In genomic region chr4:40185830-40186664, GRCh38 we compare ENCODE assay signal across 9 cellular contexts. TPM values are rescaled to one million over a fixed set of nuclear protein-coding genes. Genes with fewer than 3 reads are reported as not detected.
DNase-seq lines count a peak whose midpoint lies in the region; ATAC-seq, FAIRE-seq and TF ChIP-seq lines count a peak whose summit lies in the region.
"Had no signal": no experiment of that assay in that cellular context is flagged by ENCODE, and none has a peak within 500 bp of the region (broad histone marks: within the 10 kb centered on the region; RNA-seq: fewer than 3 reads in every experiment).

No MANE protein-coding gene starts in this region.

- intact Hi-C loops in adrenal gland (cut with DNase I): no loop called here

- H3K9ac ChIP-seq in mesenchymal stem cell (ENCODE audit: low read length): peak overlapping the region; percentile 46

- no peak overlapping the region for H3K4me2 ChIP-seq in mesenchymal stem cell (ENCODE audit: low read length, poor library complexity, severe bottlenecking)

- H3K27me3 ChIP-seq in mesenchymal stem cell (ENCODE audit: control insufficient read depth in 1 of 2, insufficient read depth in 1 of 2, low read length in 2 of 2) (no peaks in the 10 kb centered on the region), adrenal gland (no peaks in the 10 kb centered on the region)

- H2BK15ac ChIP-seq in mesenchymal stem cell (ENCODE audit: low read depth, poor library complexity, severe bottlenecking): no peak overlapping the region

- FAIRE-seq in GM12891 (lab: Jason Lieb, UNC): peak; percentile 38

- no peak overlapping the region for H3K4ac ChIP-seq in mesenchymal stem cell (ENCODE audit: low read depth in 1 of 2, low read length in 2 of 2)

- peak; percentile 60 for ATAC-seq in GM21529 (IDR thresholded peaks at IDR 0.05; ENCODE audit: unreplicated experiment)

- H4K91ac ChIP-seq in mesenchymal stem cell (ENCODE audit: low read length): no peak overlapping the region

- TF ChIP-seq CTCF in adrenal gland (IDR thresholded peaks at IDR 0.05): no peak

- H3K23ac ChIP-seq in mesenchymal stem cell (ENCODE audit: low read length in 2 of 2): no peak overlapping the region

- no peak overlapping the region for H3K18ac ChIP-seq in mesenchymal stem cell (ENCODE audit: low read depth in 1 of 2, low read length in 2 of 2)

- H2BK5ac ChIP-seq in mesenchymal stem cell (ENCODE audit: low read depth, low read length, poor library complexity, severe bottlenecking): no peak overlapping the region

- no peak overlapping the region for H4K8ac ChIP-seq in mesenchymal stem cell (ENCODE audit: low read length)

- no peak overlapping the region for H2AK5ac ChIP-seq in mesenchymal stem cell (ENCODE audit: low read length, severe bottlenecking)

- no peak overlapping the region for H3K4me3 ChIP-seq in mesenchymal stem cell (ENCODE audit: insufficient read depth in 1 of 2, low read depth in 1 of 2, low read length in 2 of 2)
- H3K4me3 ChIP-seq in adrenal gland: no peak overlapping the region

- H3K79me1 ChIP-seq in mesenchymal stem cell (replicated peaks; ENCODE audit: low read length, poor library complexity, severe bottlenecking): no peaks in the 10 kb centered on the region

- no peak overlapping the region for H2BK12ac ChIP-seq in mesenchymal stem cell (ENCODE audit: low read length in 2 of 2)

- H3K27ac ChIP-seq in mesenchymal stem cell (ENCODE audit: low read length, poor library complexity, severe bottlenecking) (peak overlapping the region; percentile 71), adrenal gland (no peak overlapping the region)

- no peak overlapping the region for H3K14ac ChIP-seq in mesenchymal stem cell (ENCODE audit: low read length in 2 of 2)

- H3K36me3 ChIP-seq in mesenchymal stem cell (ENCODE audit: control insufficient read depth in 1 of 2, insufficient read depth in 2 of 2, low read depth in 1 of 2, low read length in 2 of 2): no peaks in the 10 kb centered on the region
- no peaks in the 10 kb centered on the region for H3K36me3 ChIP-seq in adrenal gland (replicated peaks in 1 of 2)

- no peak overlapping the region for H2AFZ ChIP-seq in mesenchymal stem cell (ENCODE audit: low read depth, low read length)

- no peak for TF ChIP-seq POLR2A in GM12891 (IDR thresholded peaks at IDR 0.05; ENCODE audit: low read depth, low read length)
- no peak for TF ChIP-seq POLR2A in adrenal gland (IDR thresholded peaks at IDR 0.05)

- 81% methylated on average over 4 of the region's 5 CpGs for WGBS in mesenchymal stem cell
- 79 to 88% (median 83%) methylated on average over 5 of the region's 5 CpGs for WGBS in adrenal gland, 4 donors

- H3K4me1 ChIP-seq in mesenchymal stem cell (ENCODE audit: control insufficient read depth, insufficient read depth, low read depth, low read length) (peaks cover 3% of the 10 kb centered on the region), adrenal gland (replicated peaks in 1 of 2) (no peaks in the 10 kb centered on the region)

- H2BK120ac ChIP-seq in mesenchymal stem cell (ENCODE audit: low read depth, low read length): no peak overlapping the region

- DNase-seq in GM12891 (ENCODE audit: insufficient read length, low spot score) (no peak), NOMO-1 treated with DMSO at 0.1 percent for 48 hours (lab: John Stamatoyannopoulos, UW; ENCODE audit: unreplicated experiment) (peak; percentile 42), mesenchymal stem cell (no peak), NCI-H2081 treated with DMSO at 0.1 percent for 48 hours (lab: John Stamatoyannopoulos, UW) (no peak), NCI-H1092 (lab: John Stamatoyannopoulos, UW) (no peak), adrenal gland (no peak)
- no peak for DNase-seq in NK-92 treated with Interleukin-12 subunit alpha and Interleukin-12 subunit beta, amount 100 ng/mL, for 24 hours (lab: John Stamatoyannopoulos, UW)
- DNase-seq: SHP77 treated with DMSO at 0.1 percent for 48 hours had no signal

- H3K9me3 ChIP-seq in mesenchymal stem cell (ENCODE audit: control insufficient read depth, low read length): no peaks in the 10 kb centered on the region
- H3K9me3 ChIP-seq in adrenal gland (replicated peaks in 1 of 3): no peaks in the 10 kb centered on the region

TF ChIP-seq in GM12891, 5 proteins besides CTCF, POLR2A, EP300 and RAD21:
- TF ChIP-seq SPI1 (IDR thresholded peaks at IDR 0.05; ENCODE audit: low read depth, low read length): peak; percentile 91
- no peak for TF ChIP-seq TAF1 (IDR thresholded peaks at IDR 0.05; ENCODE audit: low read depth, low read length)
- no peak for TF ChIP-seq POLR2AphosphoS5 (IDR thresholded peaks at IDR 0.05; ENCODE audit: low read depth, low read length)
- TF ChIP-seq POU2F2 (IDR thresholded peaks at IDR 0.05; ENCODE audit: low read depth, low read length): no peak
TF ChIP-seq in GM12891: peak in this region for 1.

RNA-seq across cellular contexts. Expression of gene RHOH, which starts 10.8 kb away (rescaled TPM):
- polyA plus RNA-seq in GM12891 (2012; ENCODE audit: low read depth, missing spikeins): 58.4 TPM
- polyA plus RNA-seq in mesenchymal stem cell (2013, experiment 1 of 2): 0.11 TPM
- polyA plus RNA-seq in mesenchymal stem cell (2013, experiment 2 of 2): 0.10 TPM
- 1 to 10 TPM in 4 of 8 donors, under 1 TPM in 3, not detected in 1; 0.84 to 3.4 (median 1.2) TPM for total RNA-seq in adrenal gland
- 1 to 10 TPM in 1 of 3 donors, under 1 TPM in 2; 0.56 to 1.1 (median 0.61) TPM for polyA plus RNA-seq in adrenal gland
